In genomic region chr14:68666899-68667298, GRCh38 we compare ENCODE assay signal across 1 cellular context.
TF ChIP-seq lines count a peak whose summit lies in the region.

No MANE protein-coding gene starts in this region.

TF ChIP-seq in GM23338, 12 proteins besides CTCF, POLR2A, EP300 and RAD21 (continued from another document):
- TF ChIP-seq STAT1 (IDR thresholded peaks at IDR 0.05; ENCODE audit: unreplicated experiment): no peak
TF ChIP-seq in GM23338: peak in this region for 0.
